Comparison of ENCODE assay signal across 8 cellular contexts in genomic region chr19:55258476-55258827, GRCh38. TPM values are rescaled to one million over a fixed set of nuclear protein-coding genes. Genes with fewer than 3 reads are reported as not detected.
DNase-seq lines count a peak whose midpoint lies in the region; ATAC-seq, FAIRE-seq and TF ChIP-seq lines count a peak whose summit lies in the region.

No MANE protein-coding gene starts in this region.

- H3K9ac ChIP-seq in trophoblast cell (ENCODE audit: low read length): peak overlapping the region; percentile 87

- peak overlapping the region; percentile 77 for H2BK5ac ChIP-seq in trophoblast cell (ENCODE audit: low read depth, low read length, poor library complexity)

- H3K4me3 Mint-ChIP-seq in activated CD4-positive, alpha-beta memory T cell treated with anti-CD3 and anti-CD28 coated beads, Interleukin-2, amount 10 ng/mL, durations not matched to agents 7 days and 5 days: peak overlapping the region; percentile 100

- DNase-seq in A673 (ENCODE audit: low spot score) (no peak), GM19238 (ENCODE audit: insufficient read length, low spot score) (peak; percentile 51), foreskin fibroblast (peak in 1 of 2 donors; percentile 42), trophoblast cell (no peak), GM19239 (ENCODE audit: insufficient read length, low spot score) (no peak)
- DNase-seq in activated CD4-positive, alpha-beta memory T cell treated with anti-CD3 and anti-CD28 coated beads, Interleukin-2, amount 10 ng/mL, durations not matched to agents 7 days and 5 days: no peak

- H3K4me1 Mint-ChIP-seq in activated CD4-positive, alpha-beta memory T cell treated with anti-CD3 and anti-CD28 coated beads, Interleukin-2, amount 10 ng/mL, durations not matched to agents 7 days and 5 days: peaks cover 34% of the 10 kb centered on the region

- peaks cover 33% of the 10 kb centered on the region for H3K79me2 ChIP-seq in trophoblast cell (ENCODE audit: control insufficient read depth, insufficient read depth, low read length, poor library complexity)

- peak overlapping the region; percentile 92 for H3K4me2 ChIP-seq in trophoblast cell (ENCODE audit: low read length)

- H3K4me3 ChIP-seq in A673 (ENCODE audit: low read depth, low read length, poor library complexity, severe bottlenecking) (peak overlapping the region; percentile 98), foreskin fibroblast (ENCODE audit: low read depth in 1 of 2, low read length in 2 of 2) (peak overlapping the region; percentile 65 to 83), trophoblast cell (ENCODE audit: low read depth, low read length) (peak overlapping the region; percentile 86)

- no peak overlapping the region for H2BK12ac ChIP-seq in trophoblast cell (ENCODE audit: low read length)

- H3K36me3 Mint-ChIP-seq in activated CD4-positive, alpha-beta memory T cell treated with anti-CD3 and anti-CD28 coated beads, Interleukin-2, amount 10 ng/mL, durations not matched to agents 7 days and 5 days (ENCODE audit: low read depth): peaks cover 53% of the 10 kb centered on the region

- H2AFZ ChIP-seq in trophoblast cell (ENCODE audit: insufficient read depth, low read length, poor library complexity): peak overlapping the region; percentile 99

- H3K27me3 ChIP-seq in A673 (replicated peaks; ENCODE audit: insufficient read depth, low read depth, low read length, poor library complexity): no peaks in the 10 kb centered on the region
- no peaks in the 10 kb centered on the region for H3K27me3 ChIP-seq in trophoblast cell (ENCODE audit: insufficient read depth, low read length)

- H3K4me1 ChIP-seq in A673 (ENCODE audit: insufficient read depth, low read length, poor library complexity, severe bottlenecking) (peaks cover 23% of the 10 kb centered on the region), trophoblast cell (ENCODE audit: control insufficient read depth in 1 of 2, insufficient read depth in 2 of 2, low read length in 2 of 2) (peaks cover 16 to 26% of the 10 kb centered on the region in 2 experiments)

- TF ChIP-seq CTCF in A673 (conservative IDR thresholded peaks at IDR 0.05; ENCODE audit: low read depth, low read length): no peak
- TF ChIP-seq CTCF in foreskin fibroblast (IDR thresholded peaks at IDR 0.05; ENCODE audit: low read depth, low read length): no peak

- H2BK120ac ChIP-seq in trophoblast cell (ENCODE audit: insufficient read depth, low read length, poor library complexity): peak overlapping the region; percentile 71

- H4K8ac ChIP-seq in trophoblast cell (ENCODE audit: low read depth, low read length): peak overlapping the region; percentile 97

- WGBS in trophoblast cell (ENCODE audit: extremely low coverage, insufficient coverage, insufficient read length): no CpG with 5 or more reads among the region's 53 CpGs

- peak overlapping the region; percentile 91 for H3K4ac ChIP-seq in trophoblast cell (ENCODE audit: low read depth, low read length)

- H3K9me3 ChIP-seq in A673 (ENCODE audit: low read depth, low read length, poor library complexity, severe bottlenecking): no peaks in the 10 kb centered on the region
- H3K9me3 ChIP-seq in trophoblast cell (ENCODE audit: insufficient read depth, low read depth, low read length): no peaks in the 10 kb centered on the region

- no peak for FAIRE-seq in GM19239 (lab: Jason Lieb, UNC)

- peak overlapping the region; percentile 92 for H2AK5ac ChIP-seq in trophoblast cell (ENCODE audit: low read length)

- H4K91ac ChIP-seq in trophoblast cell (ENCODE audit: low read depth, low read length): peak overlapping the region; percentile 85

- peak; percentile 11 for ATAC-seq in HG03439 (IDR thresholded peaks at IDR 0.05; ENCODE audit: unreplicated experiment)
- no peak for ATAC-seq in HG03469 (IDR thresholded peaks at IDR 0.05; ENCODE audit: unreplicated experiment)

- peak overlapping the region; percentile 93 for H3K14ac ChIP-seq in trophoblast cell (ENCODE audit: low read length)

- H3K36me3 ChIP-seq in A673 (ENCODE audit: insufficient read depth, low read length, poor library complexity, severe bottlenecking) (peaks cover 7% of the 10 kb centered on the region), trophoblast cell (ENCODE audit: control insufficient read depth in 1 of 2, insufficient read depth in 2 of 2, low read length in 2 of 2) (peaks cover 0 to 7% of the 10 kb centered on the region in 2 experiments)

- POLR2A ChIA-PET in A673 (lab: Charles Lee; ENCODE audit: low non-redundant PET): interaction anchor here (0.7 kb wide), 1 partner anchor 149 kb away, joined by 3 read pairs; the partner anchor contains the start of gene UBE2S
- POLR2A ChIA-PET in activated CD4-positive, alpha-beta memory T cell treated with anti-CD3 and anti-CD28 coated beads, Interleukin-2, amount 10 ng/mL, durations not matched to agents 7 days and 5 days (lab: Charles Lee): interaction anchor here (1.2 to 5.7 kb wide), 13 partner anchors 19 to 366 kb away, joined by 3 to 96 read pairs (median 12); partner anchors contain the start of genes FIZ1, HSPBP1, KMT5C and TMEM238

- H3K79me1 ChIP-seq in trophoblast cell (ENCODE audit: low read length): peaks cover 13% of the 10 kb centered on the region

- peak overlapping the region; percentile 84 for H3K18ac ChIP-seq in trophoblast cell (ENCODE audit: low read length)

- CTCF ChIA-PET in A673 (lab: Charles Lee): no interaction called here
- CTCF ChIA-PET in activated CD4-positive, alpha-beta memory T cell treated with anti-CD3 and anti-CD28 coated beads, Interleukin-2, amount 10 ng/mL, durations not matched to agents 7 days and 5 days (lab: Charles Lee): interaction anchor here (1.2 to 5.0 kb wide), 3 partner anchors 33 to 48 kb away, joined by 3 to 25 read pairs (median 8); no protein-coding TSS in a partner anchor

- no peaks in the 10 kb centered on the region for H3K9me3 Mint-ChIP-seq in activated CD4-positive, alpha-beta memory T cell treated with anti-CD3 and anti-CD28 coated beads, Interleukin-2, amount 10 ng/mL, durations not matched to agents 7 days and 5 days

- intact Hi-C loops in A673 (cut with micrococcal nuclease; ENCODE audit: unreplicated experiment): no loop called here

- H3K27me3 Mint-ChIP-seq in activated CD4-positive, alpha-beta memory T cell treated with anti-CD3 and anti-CD28 coated beads, Interleukin-2, amount 10 ng/mL, durations not matched to agents 7 days and 5 days: no peaks in the 10 kb centered on the region

- H3K27ac ChIP-seq in A673 (ENCODE audit: low read depth, low read length, poor library complexity, severe bottlenecking) (peak overlapping the region; percentile 93), trophoblast cell (ENCODE audit: low read depth, low read length) (peak overlapping the region; percentile 37)

- BruUV-seq in A673 (replicated peaks; lab: Mats Ljungman, UMichigan): no TSS peak

- H3K27ac Mint-ChIP-seq in activated CD4-positive, alpha-beta memory T cell treated with anti-CD3 and anti-CD28 coated beads, Interleukin-2, amount 10 ng/mL, durations not matched to agents 7 days and 5 days: peak overlapping the region; percentile 98

- no peak overlapping the region for H3K23ac ChIP-seq in trophoblast cell (ENCODE audit: low read length)

- H4K12ac ChIP-seq in trophoblast cell (ENCODE audit: low read depth, low read length): peak overlapping the region; percentile 92

RNA-seq across cellular contexts. Expression of gene PPP6R1, which starts 0.4 kb away (rescaled TPM):
- total RNA-seq in A673 (2021): 103 and 108 TPM in 2 replicates
- total RNA-seq in activated CD4-positive, alpha-beta memory T cell treated with anti-CD3 and anti-CD28 coated beads, Interleukin-2, amount 10 ng/mL, durations not matched to agents 7 days and 5 days: 100 to 1,000 TPM; 213 to 229 TPM
- polyA plus RNA-seq in trophoblast cell (2013): 46.5 and 48.3 TPM in 2 replicates

RNA-seq across cellular contexts. Expression of gene HSPBP1, which starts 21.5 kb away (rescaled TPM):
- total RNA-seq in A673 (2021): 80.3 and 83.4 TPM in 2 replicates
- 10 to 100 TPM; 28.9 to 29.0 TPM for total RNA-seq in activated CD4-positive, alpha-beta memory T cell treated with anti-CD3 and anti-CD28 coated beads, Interleukin-2, amount 10 ng/mL, durations not matched to agents 7 days and 5 days
- 24.4 TPM in 2 replicates for polyA plus RNA-seq in trophoblast cell (2013)

RNA-seq across cellular contexts. Expression of gene BRSK1, which starts 25.3 kb away (rescaled TPM):
- 30.5 and 36.8 TPM in 2 replicates for total RNA-seq in A673 (2021)
- total RNA-seq in activated CD4-positive, alpha-beta memory T cell treated with anti-CD3 and anti-CD28 coated beads, Interleukin-2, amount 10 ng/mL, durations not matched to agents 7 days and 5 days: 1 to 10 TPM; 5.6 to 5.7 TPM
- polyA plus RNA-seq in trophoblast cell (2013): 5.7 and 6.9 TPM in 2 replicates

RNA-seq across cellular contexts. Expression of gene TMEM86B, which starts 29.9 kb away (rescaled TPM):
- 4.8 and 6.1 TPM in 2 replicates for total RNA-seq in A673 (2021)
- 10 to 100 TPM; 10.3 to 12.4 TPM for total RNA-seq in activated CD4-positive, alpha-beta memory T cell treated with anti-CD3 and anti-CD28 coated beads, Interleukin-2, amount 10 ng/mL, durations not matched to agents 7 days and 5 days
- 1.2 TPM in 2 replicates for polyA plus RNA-seq in trophoblast cell (2013)

RNA-seq across cellular contexts. Expression of gene PTPRH, which starts 49.2 kb away (rescaled TPM):
- total RNA-seq in A673 (2021): 0.17 and 0.55 TPM in 2 replicates
- not detected for total RNA-seq in activated CD4-positive, alpha-beta memory T cell treated with anti-CD3 and anti-CD28 coated beads, Interleukin-2, amount 10 ng/mL, durations not matched to agents 7 days and 5 days
- polyA plus RNA-seq in trophoblast cell (2013): 0.11 TPM in 2 replicates
